23 cellular contexts compared by ENCODE assay signal in the genomic region with DNA sequence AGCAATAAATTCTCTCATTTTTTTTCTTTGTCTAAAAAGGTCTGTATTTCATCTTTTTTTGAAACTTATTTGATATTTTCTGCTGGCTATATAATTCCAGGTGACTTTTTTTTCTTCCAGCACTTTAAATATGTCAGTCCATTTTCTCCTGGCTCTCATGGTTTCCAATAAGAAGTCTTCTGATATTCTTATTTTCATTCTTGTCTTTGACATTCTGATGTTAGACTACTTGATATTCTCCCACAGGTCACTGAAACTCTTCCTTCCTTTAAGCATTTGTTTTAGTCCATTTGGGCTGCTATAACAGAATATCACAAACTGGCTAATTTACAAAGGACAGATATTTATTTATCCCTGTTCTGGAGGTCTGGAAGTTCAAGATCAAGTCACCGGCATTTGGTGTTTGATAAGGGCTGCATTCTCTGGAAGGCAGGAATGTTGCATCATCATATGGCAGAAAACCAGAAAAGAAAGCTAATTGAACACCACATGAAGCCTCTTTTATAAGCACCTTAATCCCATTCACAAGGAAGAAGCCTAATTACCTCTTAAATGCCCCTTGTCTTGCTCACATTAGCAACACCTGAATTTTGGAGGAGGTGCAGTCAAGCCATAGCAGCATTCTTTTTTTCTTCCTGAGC.
"Had no signal": no experiment of that assay in that cellular context is flagged by ENCODE, and none has a peak within 500 bp of the region (broad histone marks: within the 10 kb centered on the region; RNA-seq: fewer than 3 reads in every experiment).

No MANE protein-coding gene starts in this region.

- H3K36me3 Mint-ChIP-seq: activated naive CD8-positive, alpha-beta T cell; natural killer cell treated with Interleukin-12 subunit alpha and Interleukin-12 subunit beta and Interleukin-15 and Interleukin-18, amount 100 ng/mL, for 72 hours had no signal

- H3K9me3 Mint-ChIP-seq: central memory CD8-positive, alpha-beta T cell had no signal

- H3K36me3 ChIP-seq: gastroesophageal sphincter, heart right ventricle, transverse colon, WERI-Rb-1 had no signal

- H3K4me1 ChIP-seq: gastroesophageal sphincter, heart right ventricle, transverse colon, vagina had no signal

- H3K27me3 Mint-ChIP-seq: activated CD8-positive, alpha-beta T cell treated with anti-CD3 and anti-CD28 coated beads for 36 hours had no signal

- H3K4me3 Mint-ChIP-seq: activated CD4-positive, alpha-beta T cell treated with anti-CD3 and anti-CD28 coated beads for 36 hours; activated CD8-positive, alpha-beta T cell treated with anti-CD3 and anti-CD28 coated beads for 36 hours; activated naive CD8-positive, alpha-beta T cell; central memory CD8-positive, alpha-beta T cell; memory B cell; natural killer cell treated with Interleukin-12 subunit alpha and Interleukin-12 subunit beta and Interleukin-15 and Interleukin-18, amount 100 ng/mL, for 72 hours; T-helper 1 cell treated with Interleukin-12 subunit alpha and Interleukin-12 subunit beta and Interleukin-4 antibody, amounts not matched to agents 30 μg/mL and 1 μg/mL, for 36 hours had no signal

- H3K27ac Mint-ChIP-seq: activated CD4-positive, alpha-beta T cell treated with anti-CD3 and anti-CD28 coated beads for 36 hours; activated CD8-positive, alpha-beta T cell treated with anti-CD3 and anti-CD28 coated beads for 36 hours; activated naive CD8-positive, alpha-beta T cell; brain; memory B cell; natural killer cell treated with Interleukin-12 subunit alpha and Interleukin-12 subunit beta and Interleukin-15 and Interleukin-18, amount 100 ng/mL, for 72 hours; T-helper 1 cell treated with Interleukin-12 subunit alpha and Interleukin-12 subunit beta and Interleukin-4 antibody, amounts not matched to agents 30 μg/mL and 1 μg/mL, for 36 hours had no signal

- H3K4me3 ChIP-seq: gastroesophageal sphincter, heart right ventricle, skin epidermis, transverse colon, vagina had no signal

- H3K27ac ChIP-seq: gastroesophageal sphincter, heart right ventricle, skin epidermis, transverse colon, vagina, WERI-Rb-1 had no signal

- H3K9me3 ChIP-seq: vagina had no signal

- ATAC-seq: activated CD4-positive, alpha-beta T cell treated with anti-CD3 and anti-CD28 coated beads for 36 hours; activated CD8-positive, alpha-beta T cell treated with anti-CD3 and anti-CD28 coated beads for 36 hours; gastroesophageal sphincter; heart right ventricle; left lobe of liver; natural killer cell treated with Interleukin-12 subunit alpha and Interleukin-12 subunit beta and Interleukin-15 and Interleukin-18, amount 100 ng/mL, for 72 hours had no signal

- H3K27me3 ChIP-seq: gastroesophageal sphincter, heart right ventricle, vagina had no signal

- FAIRE-seq: keratinocyte had no signal

- DNase-seq: activated CD4-positive, alpha-beta T cell treated with anti-CD3 and anti-CD28 coated beads for 36 hours; activated CD8-positive, alpha-beta T cell treated with anti-CD3 and anti-CD28 coated beads for 36 hours; amygdala; cortex of kidney; effector CD8-positive, alpha-beta T cell; heart right ventricle; nucleus accumbens; retina; stimulated activated CD4-positive, alpha-beta T cell treated with anti-CD3 and anti-CD28 coated beads, Interleukin-4, amount 100 ng/mL, for 24 hours; stimulated activated naive CD4-positive, alpha-beta T cell; transverse colon; WERI-Rb-1 had no signal

- H3K4me1 Mint-ChIP-seq: activated CD4-positive, alpha-beta T cell treated with anti-CD3 and anti-CD28 coated beads for 36 hours; central memory CD8-positive, alpha-beta T cell had no signal
